22 cellular contexts compared by ENCODE assay signal in the genomic region with DNA sequence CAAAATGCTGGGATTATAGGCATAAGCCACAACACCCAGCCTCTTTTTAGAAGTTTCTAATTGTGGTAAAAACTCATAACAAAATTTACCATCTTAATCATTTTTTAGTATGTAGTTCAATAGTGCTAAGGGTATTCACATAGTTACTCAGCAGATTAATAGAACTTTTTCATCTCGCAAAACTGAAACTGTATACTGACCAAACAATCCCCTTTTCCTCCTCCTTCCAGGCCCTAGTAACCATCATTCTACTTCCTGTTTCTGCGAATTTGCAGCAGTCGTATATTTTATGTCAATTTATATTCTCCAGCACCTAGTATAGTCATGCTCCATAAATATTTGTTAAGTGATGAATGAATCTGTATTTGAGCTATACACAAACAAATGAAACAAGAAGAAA.
"Had no signal": no experiment of that assay in that cellular context is flagged by ENCODE, and none has a peak within 500 bp of the region (broad histone marks: within the 10 kb centered on the region; RNA-seq: fewer than 3 reads in every experiment).

No MANE protein-coding gene starts in this region.

- H3K4me3 Mint-ChIP-seq: dendritic cell treated with granulocyte-macrophage colony-stimulating factor and Interleukin-4, amounts not matched to agents 40 ng/mL and 50 ng/mL, for 4 days; effector memory CD8-positive, alpha-beta T cell; natural killer cell treated with Interleukin-12 subunit alpha and Interleukin-12 subunit beta and Interleukin-15 and Interleukin-18, amount 100 ng/mL, for 72 hours; neural progenitor cell had no signal

- H3K9me3 Mint-ChIP-seq: dendritic cell treated with granulocyte-macrophage colony-stimulating factor and Interleukin-4, amounts not matched to agents 40 ng/mL and 50 ng/mL, for 4 days; natural killer cell treated with Interleukin-12 subunit alpha and Interleukin-12 subunit beta and Interleukin-15 and Interleukin-18, amount 100 ng/mL, for 72 hours; neural progenitor cell had no signal

- H3K4me3 ChIP-seq: esophagus squamous epithelium, gastroesophageal sphincter, neural progenitor cell, ovary, right atrium auricular region, sigmoid colon, skin epidermis, stomach had no signal

- H3K36me3 ChIP-seq: esophagus squamous epithelium, gastroesophageal sphincter, neural progenitor cell, ovary, right atrium auricular region, sigmoid colon, stomach had no signal

- H3K36me3 Mint-ChIP-seq: natural killer cell treated with Interleukin-12 subunit alpha and Interleukin-12 subunit beta and Interleukin-15 and Interleukin-18, amount 100 ng/mL, for 72 hours; neural progenitor cell had no signal

- H3K27me3 ChIP-seq: esophagus squamous epithelium, gastroesophageal sphincter, neural progenitor cell, ovary, right atrium auricular region, sigmoid colon, stomach had no signal

- H3K27me3 Mint-ChIP-seq: dendritic cell treated with granulocyte-macrophage colony-stimulating factor and Interleukin-4, amounts not matched to agents 40 ng/mL and 50 ng/mL, for 4 days; effector memory CD8-positive, alpha-beta T cell; natural killer cell treated with Interleukin-12 subunit alpha and Interleukin-12 subunit beta and Interleukin-15 and Interleukin-18, amount 100 ng/mL, for 72 hours had no signal

- H3K4me2 ChIP-seq: neural progenitor cell had no signal

- H3K27ac ChIP-seq: esophagus squamous epithelium, gastroesophageal sphincter, neural progenitor cell, ovary, right atrium auricular region, sigmoid colon, skin epidermis, stomach had no signal

- H3K9ac ChIP-seq: neural progenitor cell had no signal

- H3K4me1 ChIP-seq: esophagus squamous epithelium, gastroesophageal sphincter, right atrium auricular region, sigmoid colon, stomach had no signal

- ATAC-seq: effector memory CD8-positive, alpha-beta T cell; gastroesophageal sphincter; left lobe of liver; natural killer cell treated with Interleukin-12 subunit alpha and Interleukin-12 subunit beta and Interleukin-15 and Interleukin-18, amount 100 ng/mL, for 72 hours had no signal

- DNase-seq: effector memory CD8-positive, alpha-beta T cell; esophagus squamous epithelium; foreskin fibroblast; glutamatergic neuron; islet precursor cell; mammary epithelial cell; nucleus accumbens; ovary; sigmoid colon; stimulated activated CD4-positive, alpha-beta T cell treated with anti-CD3 and anti-CD28 coated beads, Interleukin-2, amount 100 ng/mL, for 24 hours; stimulated activated CD4-positive, alpha-beta T cell treated with anti-CD3 and anti-CD28 coated beads, Interleukin-4, amount 100 ng/mL, for 4 hours; stimulated activated naive CD4-positive, alpha-beta T cell; stomach; substantia nigra; trophoblast cell had no signal

- H2AFZ ChIP-seq: neural progenitor cell had no signal

- H3K9me3 ChIP-seq: esophagus squamous epithelium, gastroesophageal sphincter, ovary, right atrium auricular region, sigmoid colon, stomach had no signal

- H3K27ac Mint-ChIP-seq: dendritic cell treated with granulocyte-macrophage colony-stimulating factor and Interleukin-4, amounts not matched to agents 40 ng/mL and 50 ng/mL, for 4 days; neural progenitor cell had no signal

- H3K4me1 Mint-ChIP-seq: neural progenitor cell had no signal
